Comparison of ENCODE assay signal across 25 cellular contexts in genomic region chr6:20954325-20954724, GRCh38.
DNase-seq lines count a peak whose midpoint lies in the region; ATAC-seq, FAIRE-seq and TF ChIP-seq lines count a peak whose summit lies in the region.
"Had no signal": no experiment of that assay in that cellular context is flagged by ENCODE, and none has a peak within 500 bp of the region (broad histone marks: within the 10 kb centered on the region; RNA-seq: fewer than 3 reads in every experiment).

No MANE protein-coding gene starts in this region.

- H3K27ac Mint-ChIP-seq in activated T-cell treated with anti-CD3 and anti-CD28 coated beads, Interleukin-2, amount 50 U/mL, for 24 hours: no peak overlapping the region
- H3K27ac Mint-ChIP-seq: activated CD8-positive, alpha-beta T cell treated with anti-CD3 and anti-CD28 coated beads for 36 hours; activated naive CD4-positive, alpha-beta T cell treated with anti-CD3 and anti-CD28 coated beads for 36 hours; CD14-positive monocyte; stimulated activated naive B cell treated with anti-CD40 and anti-IgM and Interleukin-4, amounts not matched to agents 10 μg/mL and 1 μg/mL and 100 μg/mL, for 72 hours had no signal

- FAIRE-seq in islet of Langerhans (lab: Jason Lieb, UNC): peak; percentile 85
- FAIRE-seq: GM12878, H1 had no signal

- H3K36me3 Mint-ChIP-seq in activated T-cell treated with anti-CD3 and anti-CD28 coated beads, Interleukin-2, amount 50 U/mL, for 24 hours (ENCODE audit: low read depth): peaks cover 51% of the 10 kb centered on the region

- no peak overlapping the region for H3K4me3 ChIP-seq in foreskin fibroblast (ENCODE audit: low read depth in 1 of 2, low read length in 2 of 2)
- H3K4me3 ChIP-seq: cardiac muscle cell, GM12878, thoracic aorta had no signal

- no peak for ATAC-seq in HG02571 (IDR thresholded peaks at IDR 0.05; ENCODE audit: unreplicated experiment)
- ATAC-seq: activated CD8-positive, alpha-beta T cell treated with anti-CD3 and anti-CD28 coated beads for 36 hours; GM12878; sciatic nerve; SK-N-SH treated with all-trans-retinoic acid at 6 μM for 48 hours; stimulated activated naive B cell treated with anti-CD40 and anti-IgM and Interleukin-4, amounts not matched to agents 10 μg/mL and 1 μg/mL and 100 μg/mL, for 72 hours had no signal

- no peaks in the 10 kb centered on the region for H3K9me3 Mint-ChIP-seq in activated T-cell treated with anti-CD3 and anti-CD28 coated beads, Interleukin-2, amount 50 U/mL, for 24 hours
- H3K9me3 Mint-ChIP-seq: activated CD8-positive, alpha-beta T cell treated with anti-CD3 and anti-CD28 coated beads for 36 hours; activated naive CD4-positive, alpha-beta T cell treated with anti-CD3 and anti-CD28 coated beads for 36 hours; stimulated activated naive B cell treated with anti-CD40 and anti-IgM and Interleukin-4, amounts not matched to agents 10 μg/mL and 1 μg/mL and 100 μg/mL, for 72 hours had no signal

- no peak overlapping the region for H3K4me3 Mint-ChIP-seq in activated T-cell treated with anti-CD3 and anti-CD28 coated beads, Interleukin-2, amount 50 U/mL, for 24 hours
- H3K4me3 Mint-ChIP-seq: activated CD8-positive, alpha-beta T cell treated with anti-CD3 and anti-CD28 coated beads for 36 hours; activated naive CD4-positive, alpha-beta T cell treated with anti-CD3 and anti-CD28 coated beads for 36 hours; CD14-positive monocyte; stimulated activated naive B cell treated with anti-CD40 and anti-IgM and Interleukin-4, amounts not matched to agents 10 μg/mL and 1 μg/mL and 100 μg/mL, for 72 hours had no signal

- no peaks in the 10 kb centered on the region for H3K4me1 Mint-ChIP-seq in activated T-cell treated with anti-CD3 and anti-CD28 coated beads, Interleukin-2, amount 50 U/mL, for 24 hours (ENCODE audit: low read depth)
- H3K4me1 Mint-ChIP-seq: stimulated activated naive B cell treated with anti-CD40 and anti-IgM and Interleukin-4, amounts not matched to agents 10 μg/mL and 1 μg/mL and 100 μg/mL, for 72 hours had no signal

- no peak for TF ChIP-seq CTCF in foreskin fibroblast (IDR thresholded peaks at IDR 0.05; ENCODE audit: low read depth, low read length)

- no peaks in the 10 kb centered on the region for H3K27me3 Mint-ChIP-seq in activated T-cell treated with anti-CD3 and anti-CD28 coated beads, Interleukin-2, amount 50 U/mL, for 24 hours
- H3K27me3 Mint-ChIP-seq: activated CD8-positive, alpha-beta T cell treated with anti-CD3 and anti-CD28 coated beads for 36 hours; stimulated activated naive B cell treated with anti-CD40 and anti-IgM and Interleukin-4, amounts not matched to agents 10 μg/mL and 1 μg/mL and 100 μg/mL, for 72 hours had no signal

- DNase-seq in DMS153 treated with DMSO at 0.1 percent for 48 hours (lab: John Stamatoyannopoulos, UW; ENCODE audit: unreplicated experiment) (peak; percentile 72), NCI-H1417 (lab: John Stamatoyannopoulos, UW) (peak; percentile 10 to 94 (median 65)), NCI-H510A (lab: John Stamatoyannopoulos, UW) (peak; percentile 73), foreskin fibroblast (no peak)
- DNase-seq in activated T-cell treated with anti-CD3 and anti-CD28 coated beads, Interleukin-2, amount 50 U/mL, for 24 hours: no peak
- DNase-seq in stimulated activated CD4-positive, alpha-beta T cell treated with anti-CD3 and anti-CD28 coated beads, Interleukin-4, amount 100 ng/mL, for 4 hours: no peak
- DNase-seq: activated CD8-positive, alpha-beta T cell treated with anti-CD3 and anti-CD28 coated beads for 36 hours; activated naive CD4-positive, alpha-beta T cell treated with anti-CD3 and anti-CD28 coated beads for 36 hours; amygdala; dermis blood vessel endothelial cell; DMS 273 treated with DMSO at 0.1 percent for 48 hours; hypothalamus; kidney; MM.1S; stimulated activated naive B cell treated with anti-CD40 and anti-IgM and Interleukin-4, amounts not matched to agents 10 μg/mL and 1 μg/mL and 100 μg/mL, for 72 hours; T-helper 9 cell had no signal

Comparison
In these comparisons a context has a peak if more than half of its experiments do, and no peak if none do; other contexts are left out.
1. DNase-seq: peak in DMS153 treated with DMSO at 0.1 percent for 48 hours (single experiment), NCI-H1417 (3 of 3) and NCI-H510A (single experiment); none in activated T-cell treated with anti-CD3 and anti-CD28 coated beads, Interleukin-2, amount 50 U/mL, for 24 hours (single experiment), foreskin fibroblast (0 of 2) and stimulated activated CD4-positive, alpha-beta T cell treated with anti-CD3 and anti-CD28 coated beads, Interleukin-4, amount 100 ng/mL, for 4 hours (0 of 2).